ENCODE assay signal across 22 cellular contexts in genomic region chr5:127799293-127799905, GRCh38.
"Had no signal": no experiment of that assay in that cellular context is flagged by ENCODE, and none has a peak within 500 bp of the region (broad histone marks: within the 10 kb centered on the region; RNA-seq: fewer than 3 reads in every experiment).

No MANE protein-coding gene starts in this region.

- H3K4me3 ChIP-seq: body of pancreas, heart right ventricle, mucosa of descending colon, prostate gland, right lobe of liver, spleen, upper lobe of left lung had no signal

- H3K36me3 Mint-ChIP-seq: activated CD4-positive, alpha-beta memory T cell treated with anti-CD3 and anti-CD28 coated beads for 36 hours; activated naive CD8-positive, alpha-beta T cell treated with anti-CD3 and anti-CD28 coated beads for 36 hours; natural killer cell had no signal

- H3K9me3 Mint-ChIP-seq: activated CD4-positive, alpha-beta memory T cell treated with anti-CD3 and anti-CD28 coated beads for 36 hours; activated naive CD8-positive, alpha-beta T cell treated with anti-CD3 and anti-CD28 coated beads for 36 hours; central memory CD8-positive, alpha-beta T cell; natural killer cell; stimulated activated naive CD8-positive, alpha-beta T cell treated with anti-CD3 and anti-CD28 coated beads, Interleukin-15, amount 100 ng/mL, for 72 hours had no signal

- H3K4me1 ChIP-seq: body of pancreas, right lobe of liver, spleen had no signal

- DNase-seq: activated CD4-positive, alpha-beta memory T cell treated with anti-CD3 and anti-CD28 coated beads for 36 hours; activated CD4-positive, alpha-beta T cell treated with anti-CD3 and anti-CD28 coated beads for 36 hours; activated gamma-delta T cell treated with Interleukin-2 at 50 U/mL for 16 hours; activated naive CD8-positive, alpha-beta T cell treated with anti-CD3 and anti-CD28 coated beads for 36 hours; activated T-cell treated with anti-CD3 and anti-CD28 coated beads, Interleukin-2, amount 50 U/mL, for 48 hours; body of pancreas; cortex of kidney; effector CD4-positive, alpha-beta T cell; heart right ventricle; mammary epithelial cell; mucosa of descending colon; natural killer cell; occipital lobe; right lobe of liver; spleen; stimulated activated naive CD8-positive, alpha-beta T cell treated with anti-CD3 and anti-CD28 coated beads, Interleukin-15, amount 100 ng/mL, for 72 hours; upper lobe of left lung had no signal

- H3K4me1 Mint-ChIP-seq: activated CD4-positive, alpha-beta T cell treated with anti-CD3 and anti-CD28 coated beads for 36 hours; activated naive CD8-positive, alpha-beta T cell treated with anti-CD3 and anti-CD28 coated beads for 36 hours; central memory CD8-positive, alpha-beta T cell; natural killer cell; stimulated activated naive CD8-positive, alpha-beta T cell treated with anti-CD3 and anti-CD28 coated beads, Interleukin-15, amount 100 ng/mL, for 72 hours had no signal

- H3K4me3 Mint-ChIP-seq: activated CD4-positive, alpha-beta memory T cell treated with anti-CD3 and anti-CD28 coated beads for 36 hours; activated CD4-positive, alpha-beta T cell treated with anti-CD3 and anti-CD28 coated beads for 36 hours; activated naive CD8-positive, alpha-beta T cell treated with anti-CD3 and anti-CD28 coated beads for 36 hours; central memory CD8-positive, alpha-beta T cell; natural killer cell; stimulated activated naive CD8-positive, alpha-beta T cell treated with anti-CD3 and anti-CD28 coated beads, Interleukin-15, amount 100 ng/mL, for 72 hours had no signal

- ATAC-seq: activated CD4-positive, alpha-beta T cell treated with anti-CD3 and anti-CD28 coated beads for 36 hours; body of pancreas; heart right ventricle; left lobe of liver; mucosa of descending colon; natural killer cell; right lobe of liver; SK-N-SH treated with all-trans-retinoic acid at 6 μM for 48 hours; stimulated activated naive CD8-positive, alpha-beta T cell treated with anti-CD3 and anti-CD28 coated beads, Interleukin-15, amount 100 ng/mL, for 72 hours had no signal

- H3K27me3 ChIP-seq: body of pancreas, heart right ventricle, right lobe of liver, spleen, upper lobe of left lung had no signal

- H3K36me3 ChIP-seq: heart right ventricle, prostate gland, right lobe of liver, spleen, upper lobe of left lung had no signal

- H3K9me3 ChIP-seq: body of pancreas, heart right ventricle, mucosa of descending colon, prostate gland, right lobe of liver, spleen, upper lobe of left lung had no signal

- H3K27ac Mint-ChIP-seq: activated CD4-positive, alpha-beta memory T cell treated with anti-CD3 and anti-CD28 coated beads for 36 hours; activated CD4-positive, alpha-beta T cell treated with anti-CD3 and anti-CD28 coated beads for 36 hours; activated naive CD8-positive, alpha-beta T cell treated with anti-CD3 and anti-CD28 coated beads for 36 hours; natural killer cell; stimulated activated naive CD8-positive, alpha-beta T cell treated with anti-CD3 and anti-CD28 coated beads, Interleukin-15, amount 100 ng/mL, for 72 hours had no signal

- H3K27ac ChIP-seq: body of pancreas, heart right ventricle, prostate gland, right lobe of liver, spleen, upper lobe of left lung, VCaP had no signal

- H3K27me3 Mint-ChIP-seq: activated CD4-positive, alpha-beta memory T cell treated with anti-CD3 and anti-CD28 coated beads for 36 hours; activated naive CD8-positive, alpha-beta T cell treated with anti-CD3 and anti-CD28 coated beads for 36 hours; stimulated activated naive CD8-positive, alpha-beta T cell treated with anti-CD3 and anti-CD28 coated beads, Interleukin-15, amount 100 ng/mL, for 72 hours had no signal
